Comparison of ENCODE assay signal across 8 cellular contexts in genomic region chr14:106372870-106373657, GRCh38.
DNase-seq lines count a peak whose midpoint lies in the region; ATAC-seq and TF ChIP-seq lines count a peak whose summit lies in the region.

No MANE protein-coding gene starts in this region.

- H3K4me1 Mint-ChIP-seq in Calu3 (ENCODE audit: low read depth, unreplicated experiment), result no peaks in the 10 kb centered on the region
- peaks cover 14 to 16% of the 10 kb centered on the region in 2 donors for H3K4me1 Mint-ChIP-seq in effector memory CD8-positive, alpha-beta T cell (ENCODE audit: low read depth in 2 of 2)

- H3K27ac Mint-ChIP-seq in Calu3 (ENCODE audit: unreplicated experiment), result no peak overlapping the region
- H3K27ac Mint-ChIP-seq in effector memory CD8-positive, alpha-beta T cell, result peak overlapping the region; percentile 18 to 30

- DNase-seq in Calu3 (peak; percentile 81), NCI-H2029 (lab: John Stamatoyannopoulos, UW) (peak; percentile 60), NCI-H2227 treated with DMSO at 0.1 percent for 48 hours (lab: John Stamatoyannopoulos, UW) (no peak)
- DNase-seq in activated CD4-positive, alpha-beta T cell treated with anti-CD3 and anti-CD28 coated beads for 48 hours, result peak; percentile 91
- peak; percentile 71 to 76 (median 73) for DNase-seq in effector memory CD8-positive, alpha-beta T cell
- DNase-seq in stimulated activated CD4-positive, alpha-beta T cell treated with anti-CD3 and anti-CD28 coated beads, Interleukin-12 subunit alpha, Interleukin-12 subunit beta, amount 100 ng/mL, for 24 hours (ENCODE audit: low read depth in 2 of 2), result peak; percentile 66 to 78

- no TSS peak for BruUV-seq in Calu3 (replicated peaks; lab: Mats Ljungman, UMichigan)

- ATAC-seq in GM21576 (IDR thresholded peaks at IDR 0.05; ENCODE audit: unreplicated experiment) (peak; percentile 52), HG02571 (IDR thresholded peaks at IDR 0.05; ENCODE audit: unreplicated experiment) (no peak)
- ATAC-seq in effector memory CD8-positive, alpha-beta T cell (replicated peaks), result peak; percentile 95

- no peaks in the 10 kb centered on the region for H3K36me3 Mint-ChIP-seq in Calu3 (ENCODE audit: insufficient read depth, unreplicated experiment)
- H3K36me3 Mint-ChIP-seq in effector memory CD8-positive, alpha-beta T cell (ENCODE audit: insufficient read depth), result no peaks in the 10 kb centered on the region

- H3K27me3 Mint-ChIP-seq in Calu3 (ENCODE audit: unreplicated experiment), result peaks cover 72% of the 10 kb centered on the region
- H3K27me3 Mint-ChIP-seq in effector memory CD8-positive, alpha-beta T cell, result peaks cover 26 to 29% of the 10 kb centered on the region in 2 donors

- TF ChIP-seq CTCF in Calu3 (IDR thresholded peaks at IDR 0.05; ENCODE audit: unreplicated experiment), result peak; percentile 74

- H3K9me3 Mint-ChIP-seq in Calu3 (ENCODE audit: low read depth, unreplicated experiment), result no peaks in the 10 kb centered on the region
- no peaks in the 10 kb centered on the region for H3K9me3 Mint-ChIP-seq in effector memory CD8-positive, alpha-beta T cell

- CTCF ChIA-PET in Calu3 (lab: Charles Lee), result interaction anchor here (0.5 to 0.8 kb wide), 4 partner anchors 46 to 139 kb away, joined by 3 to 5 read pairs (median 3); no protein-coding TSS in a partner anchor

- intact Hi-C loops in Calu3 (cut with micrococcal nuclease; ENCODE audit: unreplicated experiment), result no loop called here

- no peak overlapping the region for H3K4me3 Mint-ChIP-seq in Calu3 (ENCODE audit: low read depth, unreplicated experiment)
- peak overlapping the region; percentile 48 to 62 for H3K4me3 Mint-ChIP-seq in effector memory CD8-positive, alpha-beta T cell
